15 cellular contexts compared by ENCODE assay signal in genomic region chr19:14127929-14128509, GRCh38. TPM values are rescaled to one million over a fixed set of nuclear protein-coding genes. Genes with fewer than 3 reads are reported as not detected.
A peak's percentile ranks its signal among the peaks of the same experiment; 100 is the strongest.
DNase-seq lines count a peak whose midpoint lies in the region; ATAC-seq and TF ChIP-seq lines count a peak whose summit lies in the region.
"Had no signal": no experiment of that assay in that cellular context is flagged by ENCODE, and none has a peak within 500 bp of the region (broad histone marks: within the 10 kb centered on the region; RNA-seq: fewer than 3 reads in every experiment).

No MANE protein-coding gene starts in this region.

- no peak for TF ChIP-seq CTCF in GM06990 (IDR thresholded peaks at IDR 0.05; ENCODE audit: insufficient read depth, low read length, poor library complexity, severe bottlenecking)
- no peak for TF ChIP-seq CTCF in heart left ventricle (IDR thresholded peaks at IDR 0.05)
- no peak for TF ChIP-seq CTCF in omental fat pad (IDR thresholded peaks at IDR 0.05)

- no peak for TF ChIP-seq POLR2A in heart left ventricle (IDR thresholded peaks at IDR 0.05)

- H3K36me3 ChIP-seq in GM06990 (ENCODE audit: control insufficient read depth, insufficient read depth, low read length) (peaks cover 5% of the 10 kb centered on the region), heart left ventricle (no peaks in the 10 kb centered on the region)
- H3K36me3 ChIP-seq: vagina had no signal

- H3K9me3 ChIP-seq in heart left ventricle: no peaks in the 10 kb centered on the region
- H3K9me3 ChIP-seq: MG63, vagina had no signal

- peaks cover 0 to 42% (median 14%) of the 10 kb centered on the region in 12 donors for H3K4me1 ChIP-seq in heart left ventricle
- H3K4me1 ChIP-seq: vagina had no signal

- ATAC-seq in heart left ventricle: peak; percentile 84 to 93 (median 92)
- peak; percentile 60 for ATAC-seq in omental fat pad (ENCODE audit: low FRiP score)
- no peak for ATAC-seq in GM18907 (IDR thresholded peaks at IDR 0.05; ENCODE audit: unreplicated experiment)
- no peak for ATAC-seq in HG03469 (IDR thresholded peaks at IDR 0.05; ENCODE audit: unreplicated experiment)

- intact Hi-C loops in heart left ventricle (cut with DNase I): no loop called here

- DNase-seq in GM06990 (ENCODE audit: extremely low read depth, insufficient read length) (peak; percentile 50), NOMO-1 treated with dmso at 0.1 percent for 144 hours (lab: John Stamatoyannopoulos, UW; ENCODE audit: unreplicated experiment) (peak; percentile 64), heart left ventricle (peak in 4 of 5 donors; percentile 43 to 67 (median 50)), omental fat pad (ENCODE audit: low spot score) (no peak), NCI-H1417 (lab: John Stamatoyannopoulos, UW) (no peak), islet precursor cell (no peak)
- DNase-seq: cerebellar nuclear complex, DMS53, MG63 had no signal

- no peaks in the 10 kb centered on the region for H3K27me3 ChIP-seq in GM06990 (replicated peaks; ENCODE audit: control insufficient read depth, insufficient read depth, low read length)
- no peaks in the 10 kb centered on the region for H3K27me3 ChIP-seq in heart left ventricle
- H3K27me3 ChIP-seq: MG63, vagina had no signal

- no peak overlapping the region for H3K4me3 ChIP-seq in GM06990 (replicated peaks; ENCODE audit: low read depth, low read length)
- H3K4me3 ChIP-seq in heart left ventricle: peak overlapping the region in 1 of 12 donors; percentile 12
- H3K4me3 ChIP-seq: MG63, vagina had no signal

- WGBS in heart left ventricle, 4 donors: 66 to 72% (median 68%) methylated on average over 4 of the region's 4 CpGs

- H3K27ac ChIP-seq in heart left ventricle: peak overlapping the region in 11 of 12 donors; percentile 57 to 88 (median 72)
- H3K27ac ChIP-seq: vagina had no signal

RNA-seq across cellular contexts. Expression of gene ASF1B, which starts 8.4 kb away (rescaled TPM):
- total RNA-seq in heart left ventricle (1 to 10 TPM in 4 of 9 donors, under 1 TPM in 5; 0.42 to 7.0 (median 0.91) TPM), omental fat pad (1 to 10 TPM in 1 of 4 donors, under 1 TPM in 2, not detected in 1; 0.37 to 2.5 (median 0.95) TPM)
- 1 to 10 TPM in 1 of 2 donors, under 1 TPM in 1; 0.19 to 1.0 TPM for polyA plus RNA-seq in heart left ventricle

RNA-seq across cellular contexts. Expression of gene PRKACA, which starts 10.5 kb away (rescaled TPM):
- total RNA-seq in heart left ventricle (100 to 1,000 TPM; 216 to 554 (median 459) TPM), omental fat pad (10 to 100 TPM; 31.5 to 56.1 (median 45.1) TPM)
- polyA plus RNA-seq in heart left ventricle: 100 to 1,000 TPM; 234 to 327 TPM

RNA-seq across cellular contexts. Expression of gene SAMD1, which starts 37.5 kb away (rescaled TPM):
- 10 to 100 TPM; 30.5 to 55.5 (median 38.3) TPM for total RNA-seq in heart left ventricle
- 10 to 100 TPM; 26.7 to 62.6 TPM for polyA plus RNA-seq in heart left ventricle
- total RNA-seq in omental fat pad: 10 to 100 TPM in 2 of 4 donors, 1 to 10 TPM in 2; 8.6 to 22.5 (median 10.8) TPM

RNA-seq across cellular contexts. Expression of gene C19orf67, which starts 42.4 kb away (rescaled TPM):
- total RNA-seq in heart left ventricle: not detected
- not detected for polyA plus RNA-seq in heart left ventricle
- total RNA-seq in omental fat pad: not detected
- total RNA-seq: activated CD8-positive, alpha-beta memory T cell treated with anti-CD3 and anti-CD28 coated beads for 36 hours; H4; neural crest cell; vagina had no signal

RNA-seq across cellular contexts. Expression of gene MISP3, which starts 55.4 kb away (rescaled TPM):
- total RNA-seq in heart left ventricle: 10 to 100 TPM in 1 of 9 donors, 1 to 10 TPM in 8; 3.5 to 28.7 (median 5.7) TPM
- 10 to 100 TPM in 1 of 2 donors, 1 to 10 TPM in 1; 5.7 to 10.0 TPM for polyA plus RNA-seq in heart left ventricle
- 1 to 10 TPM in 3 of 4 donors, not detected in 1; 1.6 to 3.0 (median 2.8) TPM for total RNA-seq in omental fat pad

Comparison
In these comparisons a context has a peak if more than half of its experiments do, and no peak if none do; other contexts are left out.
1. DNase-seq: peak in GM06990 (single experiment), NOMO-1 treated with dmso at 0.1 percent for 144 hours (single experiment) and heart left ventricle (4 of 5); none in omental fat pad (single experiment), NCI-H1417 (0 of 3) and islet precursor cell (single experiment).
2. ATAC-seq: peak in heart left ventricle (4 of 4) and omental fat pad (single experiment); none in GM18907 (single experiment) and HG03469 (single experiment).